Comparison of ENCODE assay signal across 8 cellular contexts in genomic region chr1:31787786-31788137, GRCh38.
A peak's percentile ranks its signal among the peaks of the same experiment; 100 is the strongest.
DNase-seq lines count a peak whose midpoint lies in the region; ATAC-seq lines count a peak whose summit lies in the region.

No MANE protein-coding gene starts in this region.

- H3K9me3 ChIP-seq in SK-N-MC (ENCODE audit: low read depth, low read length) = no peaks in the 10 kb centered on the region

- no peak overlapping the region for H3K27ac ChIP-seq in SK-N-MC
- peak overlapping the region; percentile 75 for H3K27ac ChIP-seq in epithelial cell of prostate
- H3K27ac ChIP-seq in rectal smooth muscle tissue (ENCODE audit: low read depth, low read length) = peak overlapping the region; percentile 75

- no peaks in the 10 kb centered on the region for H3K36me3 ChIP-seq in SK-N-MC (ENCODE audit: insufficient read depth, low read length)
- no peaks in the 10 kb centered on the region for H3K36me3 ChIP-seq in rectal smooth muscle tissue (ENCODE audit: control insufficient read depth, insufficient read depth, low read length)

- peak overlapping the region; percentile 58; the same call in 1 of the 2 replicates for H3K4me3 ChIP-seq in GM08714 (ENCODE audit: low read length)
- peak overlapping the region; percentile 86 for H3K4me3 ChIP-seq in SK-N-MC
- peak overlapping the region; percentile 87 for H3K4me3 ChIP-seq in rectal smooth muscle tissue (ENCODE audit: low read length)

- ATAC-seq in GM18858 (IDR thresholded peaks at IDR 0.05; ENCODE audit: unreplicated experiment) = no peak
- ATAC-seq in GM21576 (IDR thresholded peaks at IDR 0.05; ENCODE audit: unreplicated experiment) = no peak
- no peak for ATAC-seq in HG02870 (IDR thresholded peaks at IDR 0.05; ENCODE audit: unreplicated experiment)

- no peaks in the 10 kb centered on the region for H3K4me1 ChIP-seq in rectal smooth muscle tissue (ENCODE audit: control insufficient read depth, insufficient read depth, low read length)

- H3K27me3 ChIP-seq in rectal smooth muscle tissue (ENCODE audit: control insufficient read depth, insufficient read depth, low read length) = no peaks in the 10 kb centered on the region

- no peak for DNase-seq in SK-N-MC (ENCODE audit: low read depth, low spot score)
- no peak for DNase-seq in epithelial cell of prostate (ENCODE audit: low read depth, low spot score)
- no peak for DNase-seq in NCI-H187 treated with DMSO at 0.1 percent for 48 hours (lab: John Stamatoyannopoulos, UW)

- H3K9ac ChIP-seq in SK-N-MC (ENCODE audit: insufficient read length) (no peak overlapping the region), rectal smooth muscle tissue (ENCODE audit: low read length) (no peak overlapping the region)
